8 cellular contexts compared by ENCODE assay signal in genomic region chr10:25226775-25227682, GRCh38. TPM values are rescaled to one million over a fixed set of nuclear protein-coding genes. Genes with fewer than 3 reads are reported as not detected.
DNase-seq lines count a peak whose midpoint lies in the region; ATAC-seq and TF ChIP-seq lines count a peak whose summit lies in the region.

No MANE protein-coding gene starts in this region.

- H3K27ac ChIP-seq in foreskin keratinocyte, result no peak overlapping the region

- TF ChIP-seq CTCF in foreskin keratinocyte (conservative IDR thresholded peaks at IDR 0.05), result peak; percentile 77

- intact Hi-C loops in Right ventricle myocardium superior (cut with DNase I) (loop anchor here (10.0 kb wide), 1 partner anchor 112 kb away; no protein-coding TSS in a partner anchor), Right ventricle myocardium inferior (cut with DNase I) (loop anchor here (2.0 kb wide), 1 partner anchor 114 kb away; no protein-coding TSS in a partner anchor), posterior cingulate gyrus (cut with DNase I) (loop anchor here (1.0 to 5.0 kb wide), 2 partner anchors 114 to 200 kb away; no protein-coding TSS in a partner anchor)

- no peak overlapping the region for H3K4me3 ChIP-seq in Jurkat, Clone E6-1 (ENCODE audit: low read length)

- no peaks in the 10 kb centered on the region for H3K4me1 ChIP-seq in foreskin keratinocyte

- DNase-seq in Right ventricle myocardium superior, result no peak
- DNase-seq in Right ventricle myocardium inferior (ENCODE audit: missing footprints), result no peak
- DNase-seq in Jurkat, Clone E6-1 (ENCODE audit: low read depth, low spot score), result peak; percentile 30
- DNase-seq in SW480 (ENCODE audit: low spot score), result peak; percentile 43
- DNase-seq in foreskin keratinocyte, result peak in 1 of 2 donors; percentile 30
- peak in 7 of 10 donors; percentile 17 to 89 (median 49) for DNase-seq in posterior cingulate gyrus

- H3K27me3 ChIP-seq in foreskin keratinocyte, result peaks cover 3% of the 10 kb centered on the region

- ATAC-seq in Right ventricle myocardium superior (ENCODE audit: poor library complexity) (peak; percentile 72), Right ventricle myocardium inferior (no peak), foreskin keratinocyte (peak; percentile 43), HG03457 (IDR thresholded peaks at IDR 0.05; ENCODE audit: unreplicated experiment) (no peak), HG03159 (IDR thresholded peaks at IDR 0.05; ENCODE audit: unreplicated experiment) (no peak)

RNA-seq across cellular contexts. Expression of gene GPR158, which starts 52.2 kb away (rescaled TPM):
- total RNA-seq in Right ventricle myocardium superior (not detected), Right ventricle myocardium inferior (not detected), foreskin keratinocyte (not detected in 2 replicates)
- not detected for polyA plus RNA-seq in Jurkat, Clone E6-1 (2012; ENCODE audit: insufficient read depth, insufficient read length)
- polyA plus RNA-seq in foreskin keratinocyte, result not detected in 2 replicates

Comparison
In these comparisons a context has a peak if more than half of its experiments do, and no peak if none do; other contexts are left out.
1. ATAC-seq: peak in Right ventricle myocardium superior (single experiment) and foreskin keratinocyte (single experiment); none in Right ventricle myocardium inferior (single experiment), HG03457 (single experiment) and HG03159 (single experiment).
2. DNase-seq: peak in Jurkat, Clone E6-1 (single experiment), SW480 (single experiment) and posterior cingulate gyrus (7 of 10); none in Right ventricle myocardium superior (single experiment) and Right ventricle myocardium inferior (single experiment).